4 cellular contexts compared by ENCODE assay signal in genomic region chr9:2778816-2779215, GRCh38.
"Had no signal": no experiment of that assay in that cellular context is flagged by ENCODE, and none has a peak within 500 bp of the region (broad histone marks: within the 10 kb centered on the region; RNA-seq: fewer than 3 reads in every experiment).

No MANE protein-coding gene starts in this region.

- ATAC-seq: GM23338 had no signal

- DNase-seq: H9, HCEC 1CT, IMR-90 had no signal
